ENCODE assay signal across 27 cellular contexts in the genomic region with DNA sequence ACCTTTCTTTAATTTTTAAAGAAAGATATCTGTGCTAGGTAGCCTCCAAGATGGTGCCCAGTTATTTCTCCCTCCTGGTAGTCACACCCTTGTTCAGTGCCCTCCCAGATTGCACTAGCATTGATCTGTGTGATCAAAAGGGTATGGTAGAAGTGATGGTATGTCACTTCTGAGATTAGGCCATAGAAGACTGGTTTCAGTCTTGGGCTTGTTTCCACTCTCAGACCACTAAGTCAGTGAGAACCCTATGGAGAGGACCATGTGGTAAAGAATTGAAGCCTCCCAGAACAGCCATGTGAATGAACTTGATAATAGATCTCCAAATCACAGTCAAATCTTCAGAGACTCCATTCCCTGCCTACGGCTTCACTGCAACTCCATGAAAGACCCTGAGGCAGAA. TPM values are rescaled to one million over a fixed set of nuclear protein-coding genes. Genes with fewer than 3 reads are reported as not detected.
DNase-seq lines count a peak whose midpoint lies in the region; ATAC-seq, FAIRE-seq and TF ChIP-seq lines count a peak whose summit lies in the region.
"Had no signal": no experiment of that assay in that cellular context is flagged by ENCODE, and none has a peak within 500 bp of the region (broad histone marks: within the 10 kb centered on the region; RNA-seq: fewer than 3 reads in every experiment).

No MANE protein-coding gene starts in this region.

- no peak overlapping the region for H3K9ac ChIP-seq in H1 (replicated peaks in 1 of 4; ENCODE audit: extremely low read depth in 1 of 4, low read depth in 3 of 4, low read length in 3 of 4)
- H3K9ac ChIP-seq: BLaER1 treated with 17β-estradiol and CSF1 and Interleukin-3, amounts not matched to agents 10 nM and 100 nM had no signal

- TF ChIP-seq CTCF in activated CD8-positive, alpha-beta T cell treated with anti-CD3 and anti-CD28 coated beads for 36 hours (IDR thresholded peaks at IDR 0.05): no peak
- TF ChIP-seq CTCF in H1 (IDR thresholded peaks at IDR 0.05; ENCODE audit: control extremely low read depth in 1 of 3, insufficient read depth in 1 of 3, low read depth in 1 of 3, low read length in 3 of 3): no peak

- H2BK15ac ChIP-seq in H1 (ENCODE audit: low read length): no peak overlapping the region

- H3K36me3 Mint-ChIP-seq in activated CD4-positive, alpha-beta T cell treated with anti-CD3 and anti-CD28 coated beads for 36 hours (ENCODE audit: low read depth): peaks cover 42% of the 10 kb centered on the region
- H3K36me3 Mint-ChIP-seq in activated CD8-positive, alpha-beta T cell treated with anti-CD3 and anti-CD28 coated beads for 36 hours (ENCODE audit: low read depth): peaks cover 69% of the 10 kb centered on the region
- H3K36me3 Mint-ChIP-seq: CD14-positive monocyte had no signal

- no peak overlapping the region for H3K4me3 ChIP-seq in H1 (ENCODE audit: extremely low read depth in 1 of 4, insufficient read depth in 2 of 4, low read depth in 3 of 4, low read length in 4 of 4)
- H3K4me3 ChIP-seq: BLaER1 treated with 17β-estradiol and CSF1 and Interleukin-3, amounts not matched to agents 10 nM and 100 nM; GM12878; GM23338; HAP-1 had no signal

- no peak for TF ChIP-seq EP300 in H1 (IDR thresholded peaks at IDR 0.05; ENCODE audit: borderline replicate concordance in 1 of 2, low read depth in 2 of 2, low read length in 2 of 2)

- no peak overlapping the region for H3K4ac ChIP-seq in H1 (replicated peaks; ENCODE audit: insufficient read length, low read depth, low read length)

- H3K4me1 Mint-ChIP-seq in activated CD4-positive, alpha-beta T cell treated with anti-CD3 and anti-CD28 coated beads for 36 hours: peaks cover 49% of the 10 kb centered on the region
- H3K4me1 Mint-ChIP-seq in activated CD8-positive, alpha-beta T cell treated with anti-CD3 and anti-CD28 coated beads for 36 hours (ENCODE audit: low read depth): peaks cover 66% of the 10 kb centered on the region
- H3K4me1 Mint-ChIP-seq in stimulated activated naive CD8-positive, alpha-beta T cell treated with anti-CD3 and anti-CD28 coated beads, Interleukin-15, amount 100 ng/mL, for 72 hours: peaks cover 47% of the 10 kb centered on the region
- H3K4me1 Mint-ChIP-seq: CD14-positive monocyte, GM23338 had no signal

- no peaks in the 10 kb centered on the region for H3K79me2 ChIP-seq in H1 (ENCODE audit: control insufficient read depth in 1 of 2, insufficient read depth in 2 of 2, low read length in 2 of 2)

- WGBS in H1 (ENCODE audit: extremely low coverage in 1 of 2, insufficient coverage in 1 of 2, insufficient read length in 1 of 2, insufficient replicate concordance in 2 of 2, low coverage in 1 of 2, low lambda C conversion rate in 2 of 2, missing lambda C conversion rate in 1 of 2), 2 experiments: 80% methylated on average over 1 of the region's 1 CpG; no CpG with 5 or more reads in 1 of the 2 experiments

- H3K27me3 Mint-ChIP-seq in activated CD4-positive, alpha-beta T cell treated with anti-CD3 and anti-CD28 coated beads for 36 hours: no peaks in the 10 kb centered on the region
- no peaks in the 10 kb centered on the region for H3K27me3 Mint-ChIP-seq in activated CD8-positive, alpha-beta T cell treated with anti-CD3 and anti-CD28 coated beads for 36 hours
- H3K27me3 Mint-ChIP-seq in stimulated activated naive CD8-positive, alpha-beta T cell treated with anti-CD3 and anti-CD28 coated beads, Interleukin-15, amount 100 ng/mL, for 72 hours: no peaks in the 10 kb centered on the region
- H3K27me3 Mint-ChIP-seq: CD4-positive, alpha-beta T cell; CD8-positive, alpha-beta memory T cell had no signal

- no peak for TF ChIP-seq POLR2A in H1 (IDR thresholded peaks at IDR 0.05; ENCODE audit: control extremely low read depth in 1 of 2, low read depth in 2 of 2, low read length in 2 of 2)

- H4K5ac ChIP-seq in H1 (ENCODE audit: insufficient read length, low read depth, low read length): no peak overlapping the region

- DNase-seq in activated CD4-positive, alpha-beta T cell treated with anti-CD3 and anti-CD28 coated beads for 36 hours: no peak
- no peak for DNase-seq in activated CD4-positive, alpha-beta T cell treated with anti-CD3 and anti-CD28 coated beads for 48 hours
- no peak for DNase-seq in activated CD8-positive, alpha-beta T cell treated with anti-CD3 and anti-CD28 coated beads for 36 hours
- DNase-seq in H1 (ENCODE audit: low read depth in 1 of 2, low spot score in 2 of 2) (no peak), Right ventricle myocardium superior (no peak), AG08396 (ENCODE audit: low spot score) (no peak)
- DNase-seq in stimulated activated naive CD8-positive, alpha-beta T cell treated with anti-CD3 and anti-CD28 coated beads, Interleukin-15, amount 100 ng/mL, for 72 hours: no peak
- DNase-seq: AML-193; BE2C; CD4-positive, alpha-beta T cell; CD8-positive, alpha-beta memory T cell; DMS 273 treated with DMSO at 0.1 percent for 48 hours; DMS79; EL; GDM1; HFFc6 had no signal

- H2BK20ac ChIP-seq in H1 (ENCODE audit: low read length): no peak overlapping the region

- no peak overlapping the region for H2AK5ac ChIP-seq in H1 (ENCODE audit: low read depth, low read length)

- H3K9me3 ChIP-seq in H1 (ENCODE audit: insufficient read depth in 2 of 2, low read depth in 1 of 2, low read length in 1 of 2): no peaks in the 10 kb centered on the region
- H3K9me3 ChIP-seq: BE2C; BLaER1 treated with 17β-estradiol and CSF1 and Interleukin-3, amounts not matched to agents 10 nM and 100 nM; HAP-1 had no signal

- no peak overlapping the region for H4K91ac ChIP-seq in H1 (replicated peaks; ENCODE audit: insufficient read length, low read length)

- intact Hi-C loops in activated CD4-positive, alpha-beta T cell treated with anti-CD3 and anti-CD28 coated beads for 36 hours (cut with DNase I, micrococcal nuclease): no loop called here
- intact Hi-C loops in activated CD8-positive, alpha-beta T cell treated with anti-CD3 and anti-CD28 coated beads for 36 hours (cut with micrococcal nuclease): no loop called here
- intact Hi-C loops in Right ventricle myocardium superior (cut with DNase I): no loop called here

- no peak for FAIRE-seq in H1 (lab: Jason Lieb, UNC)
- FAIRE-seq: A204.1, D721Med, GM12878, GM19239, H54 had no signal

- H3K56ac ChIP-seq in H1 (replicated peaks; ENCODE audit: insufficient read length, low read depth, low read length): no peak overlapping the region

- H2BK12ac ChIP-seq in H1 (ENCODE audit: low read depth, low read length): no peak overlapping the region

- peaks cover 4% of the 10 kb centered on the region for H3K9me3 Mint-ChIP-seq in activated CD4-positive, alpha-beta T cell treated with anti-CD3 and anti-CD28 coated beads for 36 hours (ENCODE audit: low read depth)
- H3K9me3 Mint-ChIP-seq in activated CD8-positive, alpha-beta T cell treated with anti-CD3 and anti-CD28 coated beads for 36 hours: peaks cover 6% of the 10 kb centered on the region
- peaks cover 5 to 6% of the 10 kb centered on the region in 2 donors for H3K9me3 Mint-ChIP-seq in stimulated activated naive CD8-positive, alpha-beta T cell treated with anti-CD3 and anti-CD28 coated beads, Interleukin-15, amount 100 ng/mL, for 72 hours
- H3K9me3 Mint-ChIP-seq: CD4-positive, alpha-beta T cell; GM23338; HFFc6 had no signal

- H4K8ac ChIP-seq in H1 (ENCODE audit: extremely low read depth, insufficient read depth, low read length): no peak overlapping the region

- no peak overlapping the region for H3K27ac ChIP-seq in H1 (ENCODE audit: low read depth, low read length)
- H3K27ac ChIP-seq: 22Rv1; BLaER1 treated with 17β-estradiol and CSF1 and Interleukin-3, amounts not matched to agents 10 nM and 100 nM had no signal

- TF ChIP-seq RAD21 in H1 (IDR thresholded peaks at IDR 0.05 in 1 of 2, conservative IDR thresholded peaks at IDR 0.05 in 1 of 2; ENCODE audit: low read depth in 2 of 2, low read length in 2 of 2): no peak

- no peaks in the 10 kb centered on the region for H4K20me1 ChIP-seq in H1 (replicated peaks in 1 of 2; ENCODE audit: control insufficient read depth in 1 of 2, insufficient read depth in 2 of 2, low read length in 2 of 2)
- H4K20me1 ChIP-seq: BLaER1 treated with 17β-estradiol and CSF1 and Interleukin-3, amounts not matched to agents 10 nM and 100 nM had no signal

- no peak overlapping the region for H3K27ac Mint-ChIP-seq in activated CD4-positive, alpha-beta T cell treated with anti-CD3 and anti-CD28 coated beads for 36 hours
- peak overlapping the region; percentile 16 for H3K27ac Mint-ChIP-seq in activated CD8-positive, alpha-beta T cell treated with anti-CD3 and anti-CD28 coated beads for 36 hours
- no peak overlapping the region for H3K27ac Mint-ChIP-seq in stimulated activated naive CD8-positive, alpha-beta T cell treated with anti-CD3 and anti-CD28 coated beads, Interleukin-15, amount 100 ng/mL, for 72 hours
- H3K27ac Mint-ChIP-seq: CD14-positive monocyte; CD4-positive, alpha-beta T cell; GM23338; HFFc6 had no signal

- no peak overlapping the region for H2BK120ac ChIP-seq in H1 (replicated peaks; ENCODE audit: low read depth, low read length)

- no peaks in the 10 kb centered on the region for H3K27me3 ChIP-seq in H1 (replicated peaks in 1 of 4; ENCODE audit: control insufficient read depth in 3 of 4, extremely low read depth in 1 of 4, insufficient read depth in 3 of 4, low read length in 3 of 4)
- H3K27me3 ChIP-seq: BE2C; BLaER1 treated with 17β-estradiol and CSF1 and Interleukin-3, amounts not matched to agents 10 nM and 100 nM had no signal

- no peak overlapping the region for H3K18ac ChIP-seq in H1 (ENCODE audit: extremely low read depth, low read length)

- H3K36me3 ChIP-seq in H1 (ENCODE audit: control insufficient read depth in 2 of 4, insufficient read depth in 4 of 4, low read length in 3 of 4): no peaks in the 10 kb centered on the region
- H3K36me3 ChIP-seq: BE2C; BLaER1 treated with 17β-estradiol and CSF1 and Interleukin-3, amounts not matched to agents 10 nM and 100 nM; HAP-1 had no signal

- POLR2A ChIA-PET in activated CD4-positive, alpha-beta T cell treated with anti-CD3 and anti-CD28 coated beads for 36 hours (lab: Charles Lee): no interaction called here
- POLR2A ChIA-PET in activated CD8-positive, alpha-beta T cell treated with anti-CD3 and anti-CD28 coated beads for 36 hours (lab: Charles Lee): no interaction called here
- POLR2A ChIA-PET in H1 (lab: Charles Lee; ENCODE audit: partially characterized antibody): no interaction called here

- CTCF ChIA-PET in activated CD4-positive, alpha-beta T cell treated with anti-CD3 and anti-CD28 coated beads for 36 hours (lab: Charles Lee): no interaction called here
- CTCF ChIA-PET in activated CD8-positive, alpha-beta T cell treated with anti-CD3 and anti-CD28 coated beads for 36 hours (lab: Charles Lee): no interaction called here
- CTCF ChIA-PET in H1 (lab: Charles Lee; ENCODE audit: partially characterized antibody): no interaction called here

- H3K23ac ChIP-seq in H1 (ENCODE audit: insufficient read length): no peak overlapping the region

- no peak overlapping the region for H3K4me2 ChIP-seq in H1 (ENCODE audit: insufficient read depth in 1 of 2, low read depth in 2 of 2, low read length in 2 of 2)
- H3K4me2 ChIP-seq: BLaER1 treated with 17β-estradiol and CSF1 and Interleukin-3, amounts not matched to agents 10 nM and 100 nM; GM23338 had no signal

- H3K23me2 ChIP-seq in H1 (ENCODE audit: low read depth, low read length): no peaks in the 10 kb centered on the region

- H3K4me3 Mint-ChIP-seq in activated CD4-positive, alpha-beta T cell treated with anti-CD3 and anti-CD28 coated beads for 36 hours: no peak overlapping the region
- no peak overlapping the region for H3K4me3 Mint-ChIP-seq in activated CD8-positive, alpha-beta T cell treated with anti-CD3 and anti-CD28 coated beads for 36 hours
- no peak overlapping the region for H3K4me3 Mint-ChIP-seq in stimulated activated naive CD8-positive, alpha-beta T cell treated with anti-CD3 and anti-CD28 coated beads, Interleukin-15, amount 100 ng/mL, for 72 hours
- H3K4me3 Mint-ChIP-seq: CD14-positive monocyte; CD4-positive, alpha-beta T cell; CD8-positive, alpha-beta memory T cell; GM23338; HFFc6 had no signal

- no peaks in the 10 kb centered on the region for H3K79me1 ChIP-seq in H1 (ENCODE audit: low read depth, low read length)

- H3K4me1 ChIP-seq in H1 (replicated peaks in 1 of 4; ENCODE audit: control insufficient read depth in 3 of 4, insufficient read depth in 4 of 4, low read length in 3 of 4): no peaks in the 10 kb centered on the region
- H3K4me1 ChIP-seq: BE2C; BLaER1 treated with 17β-estradiol and CSF1 and Interleukin-3, amounts not matched to agents 10 nM and 100 nM; HAP-1 had no signal

- ATAC-seq in activated CD4-positive, alpha-beta T cell treated with anti-CD3 and anti-CD28 coated beads for 36 hours: peak; percentile 23
- peak; percentile 34 for ATAC-seq in activated CD8-positive, alpha-beta T cell treated with anti-CD3 and anti-CD28 coated beads for 36 hours
- ATAC-seq in stimulated activated naive CD8-positive, alpha-beta T cell treated with anti-CD3 and anti-CD28 coated beads, Interleukin-15, amount 100 ng/mL, for 72 hours: peak; percentile 75
- no peak for ATAC-seq in Right ventricle myocardium superior (ENCODE audit: poor library complexity)
- ATAC-seq: GM12878, GM23338 had no signal

- no peak overlapping the region for H3K14ac ChIP-seq in H1 (ENCODE audit: insufficient read length)

- H2AFZ ChIP-seq in H1 (ENCODE audit: low read length): peak overlapping the region; percentile 51
- H2AFZ ChIP-seq: GM23338 had no signal

- no peak overlapping the region for H2BK5ac ChIP-seq in H1 (ENCODE audit: low read depth, low read length)

RNA-seq across cellular contexts. Expression of a gene that starts 57.3 kb away (rescaled TPM):
- 10 to 100 TPM; 22.9 to 24.5 TPM for total RNA-seq in activated CD4-positive, alpha-beta T cell treated with anti-CD3 and anti-CD28 coated beads for 36 hours
- total RNA-seq in activated CD8-positive, alpha-beta T cell treated with anti-CD3 and anti-CD28 coated beads for 36 hours: 10 to 100 TPM; 79.5 to 80.1 TPM
- total RNA-seq in H1 (2021; fragmentation: NEBNext Ultra II Directional; extraction: Animal tissue kit (Norgen Biotek cat#: 25700)): not detected in 2 replicates
- not detected in 2 replicates for polyA plus RNA-seq in H1 (2011; rRNA removed)
- polyA plus RNA-seq in H1 (2011; cell fraction: cytosol; rRNA removed): not detected
- not detected for polyA plus RNA-seq in H1 (2011; cell fraction: nucleus; rRNA removed)
- polyA plus RNA-seq in H1 (2012, experiment 1 of 2): not detected in 4 replicates
- not detected for polyA plus RNA-seq in H1 (2012, experiment 2 of 2)
- polyA plus RNA-seq in H1 (2013, experiment 1 of 2): not detected
- not detected for polyA plus RNA-seq in H1 (2013, experiment 2 of 2)
- not detected in 2 replicates for polyA minus RNA-seq in H1 (2011; rRNA and poly(A)+ RNA removed)
- polyA minus RNA-seq in H1 (2011; cell fraction: cytosol; rRNA and poly(A)+ RNA removed): not detected
- not detected for polyA minus RNA-seq in H1 (2011; cell fraction: nucleus; rRNA and poly(A)+ RNA removed)
- total RNA-seq in Right ventricle myocardium superior: 0.13 TPM
- total RNA-seq: GM23338 had no signal
- polyA plus RNA-seq: AG04450, GM23338 had no signal

Comparison
In these comparisons a context has a peak if more than half of its experiments do, and no peak if none do; other contexts are left out.
1. RNA of a gene that starts 57.3 kb away (total RNA-seq): 79.5 to 80.1 TPM in activated CD8-positive, alpha-beta T cell treated with anti-CD3 and anti-CD28 coated beads for 36 hours and 22.9 to 24.5 TPM in activated CD4-positive, alpha-beta T cell treated with anti-CD3 and anti-CD28 coated beads for 36 hours; 0.13 TPM in Right ventricle myocardium superior (single experiment) and not detected in H1; every median in the first group is over 10 times any median in the second.